Comparison of ENCODE assay signal across 20 cellular contexts in genomic region chr4:188918787-188919186, GRCh38.
DNase-seq lines count a peak whose midpoint lies in the region; ATAC-seq and TF ChIP-seq lines count a peak whose summit lies in the region.
"Had no signal": no experiment of that assay in that cellular context is flagged by ENCODE, and none has a peak within 500 bp of the region (broad histone marks: within the 10 kb centered on the region; RNA-seq: fewer than 3 reads in every experiment).

No MANE protein-coding gene starts in this region.

- H3K27ac Mint-ChIP-seq in neural progenitor cell, result no peak overlapping the region
- H3K27ac Mint-ChIP-seq: B cell; CD4-positive, alpha-beta T cell; CD8-positive, alpha-beta T cell had no signal

- TF ChIP-seq RAD21 in IMR-90 (IDR thresholded peaks at IDR 0.05; ENCODE audit: low read length), result no peak

- no peaks in the 10 kb centered on the region for H3K79me1 ChIP-seq in IMR-90 (ENCODE audit: low read depth in 1 of 2, low read length in 2 of 2)

- intact Hi-C loops in IMR-90 (cut with micrococcal nuclease), result no loop called here
- intact Hi-C loops in sciatic nerve (cut with DNase I), result no loop called here
- intact Hi-C loops in head of caudate nucleus (cut with DNase I), result no loop called here

- no peak overlapping the region for H2AFZ ChIP-seq in IMR-90 (replicated peaks; ENCODE audit: low read length, poor library complexity)
- H2AFZ ChIP-seq in neural progenitor cell (replicated peaks), result no peak overlapping the region

- no peaks in the 10 kb centered on the region for H3K4me1 Mint-ChIP-seq in neural progenitor cell
- H3K4me1 Mint-ChIP-seq: B cell had no signal

- peaks cover 2% of the 10 kb centered on the region for H3K36me3 Mint-ChIP-seq in neural progenitor cell
- H3K36me3 Mint-ChIP-seq: CD8-positive, alpha-beta T cell had no signal

- H3K9me3 Mint-ChIP-seq in neural progenitor cell, result peaks cover 17% of the 10 kb centered on the region

- no peak overlapping the region for H3K4me3 Mint-ChIP-seq in neural progenitor cell
- H3K4me3 Mint-ChIP-seq: B cell; CD4-positive, alpha-beta T cell; CD8-positive, alpha-beta T cell had no signal

- no peak overlapping the region for H2BK5ac ChIP-seq in IMR-90 (ENCODE audit: low read depth, low read length, poor library complexity, severe bottlenecking)

- no peak overlapping the region for H3K23ac ChIP-seq in IMR-90 (ENCODE audit: low read depth, low read length)

- H2BK120ac ChIP-seq in IMR-90 (ENCODE audit: low read depth, low read length), result no peak overlapping the region

- no peaks in the 10 kb centered on the region for H3K27me3 Mint-ChIP-seq in neural progenitor cell (ENCODE audit: insufficient read depth, low read depth)
- H3K27me3 Mint-ChIP-seq: B cell; CD4-positive, alpha-beta T cell had no signal

- no CpG with 5 or more reads among the region's 2 CpGs for WGBS in IMR-90 (ENCODE audit: extremely low coverage in 2 of 2, insufficient read length in 1 of 2), 2 experiments

- peak; percentile 60; the same call in 1 of the 2 replicates for ATAC-seq in IMR-90 (ENCODE audit: low read depth)
- ATAC-seq in sciatic nerve, result peak; percentile 52
- no peak for ATAC-seq in HG02678 (IDR thresholded peaks at IDR 0.05; ENCODE audit: unreplicated experiment)
- ATAC-seq: A549; CD8-positive, alpha-beta T cell had no signal

- H3K9ac ChIP-seq in IMR-90 (ENCODE audit: low read depth, low read length) (no peak overlapping the region), adipocyte (ENCODE audit: low read length) (no peak overlapping the region), neural progenitor cell (no peak overlapping the region)
- H3K9ac ChIP-seq: BLaER1 treated with 17β-estradiol and CSF1 and Interleukin-3, amounts not matched to agents 10 nM and 100 nM had no signal

- no peak overlapping the region for H4K91ac ChIP-seq in IMR-90 (ENCODE audit: insufficient read depth, low read depth, low read length)

- H3K27ac ChIP-seq in IMR-90 (ENCODE audit: insufficient read depth, low read length), result no peak overlapping the region
- H3K27ac ChIP-seq in neural progenitor cell, result no peak overlapping the region
- H3K27ac ChIP-seq: 22Rv1; A549; BLaER1 treated with 17β-estradiol and CSF1 and Interleukin-3, amounts not matched to agents 10 nM and 100 nM; C4-2B had no signal

- H2AK5ac ChIP-seq in IMR-90 (ENCODE audit: low read depth, low read length), result no peak overlapping the region

- H3K27me3 ChIP-seq in IMR-90 (ENCODE audit: control insufficient read depth, insufficient read depth, low read length), result no peaks in the 10 kb centered on the region
- no peaks in the 10 kb centered on the region for H3K27me3 ChIP-seq in adipocyte (replicated peaks; ENCODE audit: control insufficient read depth, insufficient read depth, low read length)
- H3K27me3 ChIP-seq in neural progenitor cell, result no peaks in the 10 kb centered on the region
- H3K27me3 ChIP-seq: BLaER1 treated with 17β-estradiol and CSF1 and Interleukin-3, amounts not matched to agents 10 nM and 100 nM had no signal

- peak overlapping the region; percentile 73; the same call in 1 of the 2 replicates for H4K5ac ChIP-seq in IMR-90 (ENCODE audit: low read depth, low read length)

- CTCF ChIA-PET in IMR-90 (lab: Yijun Ruan, JAX), result interaction anchor here (0.6 to 1.5 kb wide), 3 partner anchors 9 to 187 kb away, joined by 3 to 4 read pairs (median 3); no protein-coding TSS in a partner anchor

- no peak overlapping the region for H3K4me3 ChIP-seq in IMR-90 (ENCODE audit: insufficient read depth, low read depth, low read length)
- no peak overlapping the region for H3K4me3 ChIP-seq in adipocyte (ENCODE audit: low read length)
- H3K4me3 ChIP-seq in neural progenitor cell, result no peak overlapping the region
- H3K4me3 ChIP-seq: A549; BLaER1 treated with 17β-estradiol and CSF1 and Interleukin-3, amounts not matched to agents 10 nM and 100 nM had no signal

- BruUV-seq in IMR-90 (replicated peaks; lab: Mats Ljungman, UMichigan), result no TSS peak

- H3K4me2 ChIP-seq in IMR-90 (ENCODE audit: low read depth, low read length) (no peak overlapping the region), neural progenitor cell (no peak overlapping the region)
- H3K4me2 ChIP-seq: A549; BLaER1 treated with 17β-estradiol and CSF1 and Interleukin-3, amounts not matched to agents 10 nM and 100 nM had no signal

- H3K14ac ChIP-seq in IMR-90 (replicated peaks; ENCODE audit: low read depth, low read length), result no peak overlapping the region

- H3F3A ChIP-seq in neural progenitor cell (ENCODE audit: low read depth), result no peaks in the 10 kb centered on the region

- no peak for TF ChIP-seq POLR2A in IMR-90 (IDR thresholded peaks at IDR 0.05; ENCODE audit: low read depth, low read length)

- DNase-seq in IMR-90, result no peak
- peak; percentile 36 for DNase-seq in adipocyte (ENCODE audit: low read depth)
- DNase-seq in foreskin melanocyte, result peak; percentile 24
- DNase-seq in sciatic nerve (ENCODE audit: low spot score), result no peak
- no peak for DNase-seq in neural progenitor cell (ENCODE audit: low spot score)
- no peak for DNase-seq in stimulated activated CD4-positive, alpha-beta T cell treated with anti-CD3 and anti-CD28 coated beads, Interleukin-12 subunit alpha, Interleukin-12 subunit beta, amount 100 ng/mL, for 4 hours
- no peak for DNase-seq in head of caudate nucleus
- DNase-seq: AML-193; Caco-2; Calu3; CD4-positive, alpha-beta T cell; CD8-positive, alpha-beta T cell; DMS79 treated with DMSO at 0.1 percent for 48 hours; GF-D8 had no signal

- H2BK20ac ChIP-seq in IMR-90 (ENCODE audit: low read depth, low read length), result no peak overlapping the region

- TF ChIP-seq CTCF in IMR-90 (conservative IDR thresholded peaks at IDR 0.05; ENCODE audit: low read depth, low read length) (no peak), neural progenitor cell (IDR thresholded peaks at IDR 0.05) (no peak)

- dilution Hi-C loops in IMR-90 (cut with HindIII; ENCODE audit: low sequenced_read_pairs, unreplicated experiment), result no loop called here

- H3K56ac ChIP-seq in IMR-90 (ENCODE audit: extremely low read depth, insufficient read depth, low read length), result no peak overlapping the region

- H2AK9ac ChIP-seq in IMR-90 (replicated peaks; ENCODE audit: low read depth, low read length, poor library complexity), result no peak overlapping the region

- no peak overlapping the region; the same call in 1 of the 2 replicates for H3K18ac ChIP-seq in IMR-90 (ENCODE audit: low read depth, low read length)

- H3K4me1 ChIP-seq in IMR-90 (ENCODE audit: control insufficient read depth, insufficient read depth, low read length), result peaks cover 2% of the 10 kb centered on the region; the same call in 1 of the 2 replicates
- H3K4me1 ChIP-seq in adipocyte (ENCODE audit: control insufficient read depth, insufficient read depth, low read length), result no peaks in the 10 kb centered on the region
- no peaks in the 10 kb centered on the region for H3K4me1 ChIP-seq in neural progenitor cell
- H3K4me1 ChIP-seq: A549; BLaER1 treated with 17β-estradiol and CSF1 and Interleukin-3, amounts not matched to agents 10 nM and 100 nM; Caco-2 had no signal

- no peaks in the 10 kb centered on the region for H4K20me1 ChIP-seq in IMR-90 (ENCODE audit: insufficient read depth, low read length)
- H4K20me1 ChIP-seq in neural progenitor cell (ENCODE audit: low read depth), result no peaks in the 10 kb centered on the region
- H4K20me1 ChIP-seq: BLaER1 treated with 17β-estradiol and CSF1 and Interleukin-3, amounts not matched to agents 10 nM and 100 nM had no signal

- peaks cover 15% of the 10 kb centered on the region for H3K9me3 ChIP-seq in IMR-90 (ENCODE audit: control insufficient read depth, insufficient read depth, low read length)
- peaks cover 11% of the 10 kb centered on the region for H3K9me3 ChIP-seq in adipocyte (ENCODE audit: control insufficient read depth, low read length)
- H3K9me3 ChIP-seq in neural progenitor cell (ENCODE audit: low read depth), result no peaks in the 10 kb centered on the region
- H3K9me3 ChIP-seq: Caco-2 had no signal

- H3K36me3 ChIP-seq in IMR-90 (ENCODE audit: control insufficient read depth, insufficient read depth, low read length) (no peaks in the 10 kb centered on the region), adipocyte (ENCODE audit: control insufficient read depth, insufficient read depth, low read length, severe bottlenecking) (no peaks in the 10 kb centered on the region), neural progenitor cell (no peaks in the 10 kb centered on the region)
- H3K36me3 ChIP-seq: BLaER1 treated with 17β-estradiol and CSF1 and Interleukin-3, amounts not matched to agents 10 nM and 100 nM had no signal

- in situ Hi-C loops in IMR-90 (cut with MboI; ENCODE audit: low sequenced_read_pairs), result no loop called here

- no peak overlapping the region for H4K8ac ChIP-seq in IMR-90 (ENCODE audit: low read depth in 2 of 2, low read length in 2 of 2)

- POLR2A ChIA-PET in IMR-90 (lab: Charles Lee; ENCODE audit: unreplicated experiment), result no interaction called here

- H3K4ac ChIP-seq in IMR-90 (ENCODE audit: low read depth, low read length), result no peak overlapping the region

- H3K9me1 ChIP-seq in IMR-90 (ENCODE audit: insufficient read depth, low read length), result no peaks in the 10 kb centered on the region

- no peak overlapping the region for H2BK15ac ChIP-seq in IMR-90 (ENCODE audit: low read depth, low read length)

- H3K79me2 ChIP-seq in neural progenitor cell (ENCODE audit: low read depth), result no peaks in the 10 kb centered on the region

TF ChIP-seq in IMR-90, 13 proteins besides CTCF, POLR2A, EP300 and RAD21:
- TF ChIP-seq CEBPB (IDR thresholded peaks at IDR 0.05; ENCODE audit: low read depth, low read length), result no peak
- TF ChIP-seq CHD1 (IDR thresholded peaks at IDR 0.05; ENCODE audit: low read depth, low read length), result no peak
- TF ChIP-seq MAZ (IDR thresholded peaks at IDR 0.05; ENCODE audit: borderline replicate concordance, low read depth, low read length), result no peak
- TF ChIP-seq MAFK (IDR thresholded peaks at IDR 0.05; ENCODE audit: low read depth, low read length), result no peak
- TF ChIP-seq MXI1 (IDR thresholded peaks at IDR 0.05; ENCODE audit: borderline replicate concordance, low read depth, low read length), result no peak
TF ChIP-seq in IMR-90: peak in this region for 0.

Comparison
In these comparisons a context has a peak if more than half of its experiments do, and no peak if none do; other contexts are left out.
1. DNase-seq: peak in adipocyte (single experiment) and foreskin melanocyte (single experiment); none in IMR-90 (single experiment), sciatic nerve (single experiment), neural progenitor cell (single experiment), stimulated activated CD4-positive, alpha-beta T cell treated with anti-CD3 and anti-CD28 coated beads, Interleukin-12 subunit alpha, Interleukin-12 subunit beta, amount 100 ng/mL, for 4 hours (single experiment) and head of caudate nucleus (0 of 42).